In the genomic region with DNA sequence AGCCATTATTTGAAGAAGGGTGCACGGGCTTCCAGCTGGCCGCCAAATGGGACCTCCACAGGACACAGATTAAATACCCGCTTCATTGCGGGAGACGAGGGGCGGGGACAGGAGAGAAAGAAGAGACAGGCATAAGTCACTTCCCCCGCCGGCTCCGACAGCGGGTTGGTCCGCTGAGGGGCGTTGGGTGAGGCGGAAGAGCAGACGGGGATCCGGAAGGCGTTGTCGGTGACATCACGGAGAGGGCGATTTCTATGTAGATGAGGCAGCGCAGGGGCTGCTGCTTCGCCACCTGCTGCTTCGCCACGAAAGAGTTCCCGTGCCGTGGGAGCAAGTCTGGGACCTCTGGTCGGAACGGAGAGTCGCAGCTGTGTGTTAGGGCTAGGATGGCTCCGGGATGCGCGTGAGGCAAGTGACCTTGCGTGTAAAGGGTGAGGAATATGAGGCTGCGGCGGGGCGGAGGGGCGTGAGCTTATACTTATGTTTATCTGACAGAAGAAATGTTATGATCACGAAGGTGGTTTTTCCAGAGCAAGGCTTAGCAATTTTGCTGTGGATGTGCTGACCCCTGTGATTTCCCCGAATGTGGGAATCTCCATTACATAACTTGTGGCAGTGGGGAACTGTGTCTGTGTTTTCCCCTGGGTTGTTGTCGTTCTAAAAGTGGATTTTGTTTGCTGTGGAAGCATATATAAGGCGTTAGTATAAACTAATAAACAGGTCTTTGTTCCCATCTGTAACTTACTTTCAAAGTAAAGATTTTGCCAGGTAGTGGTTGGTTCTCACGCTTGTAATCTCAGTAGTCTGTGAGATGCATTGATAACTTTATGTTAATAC, we compare ENCODE assay signal across 1 cellular context.
TF ChIP-seq lines count a peak whose summit lies in the region.

No MANE protein-coding gene starts in this region.

TF ChIP-seq in SK-N-SH, 30 proteins besides CTCF, POLR2A, EP300 and RAD21 (continued from another document):
- TF ChIP-seq PBX3 (IDR thresholded peaks at IDR 0.05) = peak; percentile 39; the same call in 1 of the 2 replicates
- 0 out of 2 replicates have a peak, but pooled peaks have one; percentile 11 for TF ChIP-seq FOXM1 (IDR thresholded peaks at IDR 0.05; ENCODE audit: low read depth)
